ENCODE assay signal across 8 cellular contexts in genomic region chr10:75408512-75408881, GRCh38. TPM values are rescaled to one million over a fixed set of nuclear protein-coding genes. Genes with fewer than 3 reads are reported as not detected.
DNase-seq lines count a peak whose midpoint lies in the region; ATAC-seq, FAIRE-seq and TF ChIP-seq lines count a peak whose summit lies in the region.

No MANE protein-coding gene starts in this region.

- peaks cover 65% of the 10 kb centered on the region for H3K27me3 Mint-ChIP-seq in astrocyte (ENCODE audit: low read depth, unreplicated experiment)

- no peaks in the 10 kb centered on the region for H4K20me1 ChIP-seq in SK-N-SH (ENCODE audit: insufficient read depth)
- H4K20me1 ChIP-seq in astrocyte (ENCODE audit: insufficient read depth, low read length) = no peaks in the 10 kb centered on the region

- H3K4me2 ChIP-seq in SK-N-SH (peak overlapping the region; percentile 93), astrocyte (ENCODE audit: low read length) (peak overlapping the region; percentile 88)

- no peak for TF ChIP-seq RAD21 in SK-N-SH (IDR thresholded peaks at IDR 0.05; ENCODE audit: low read length)

- POLR2A ChIA-PET in SK-N-SH (lab: Yijun Ruan, JAX) = no interaction called here

- H3K4me3 ChIP-seq in SK-N-SH (ENCODE audit: low read depth in 2 of 2, low read length in 1 of 2) = peak overlapping the region; percentile 92 to 93
- H3K4me3 ChIP-seq in astrocyte (ENCODE audit: insufficient read depth, low read depth, low read length) = peak overlapping the region; percentile 48
- peak overlapping the region; percentile 59 to 88 for H3K4me3 ChIP-seq in kidney (ENCODE audit: low read length in 2 of 2)
- H3K4me3 ChIP-seq in suprapubic skin = peak overlapping the region; percentile 80

- peaks cover 0 to 14% of the 10 kb centered on the region in 2 experiments; a peak in 1 of 4 replicates for H3K4me1 ChIP-seq in SK-N-SH (ENCODE audit: control insufficient read depth in 1 of 2, insufficient read depth in 2 of 2, low read depth in 1 of 2, low read length in 1 of 2)
- peaks cover 17% of the 10 kb centered on the region for H3K4me1 ChIP-seq in astrocyte (ENCODE audit: insufficient read depth, low read length)
- H3K4me1 ChIP-seq in kidney (ENCODE audit: control insufficient read depth in 1 of 2, insufficient read depth in 1 of 2, low read depth in 1 of 2, low read length in 2 of 2) = peaks cover 6 to 11% of the 10 kb centered on the region in 2 donors
- H3K4me1 ChIP-seq in suprapubic skin = peaks cover 52% of the 10 kb centered on the region

- no peaks in the 10 kb centered on the region for H3K9me2 ChIP-seq in SK-N-SH

- H3K9me3 ChIP-seq in SK-N-SH (no peaks in the 10 kb centered on the region), astrocyte (ENCODE audit: insufficient read depth, low read depth, low read length) (no peaks in the 10 kb centered on the region), kidney (ENCODE audit: control insufficient read depth in 1 of 2, low read length in 2 of 2) (no peaks in the 10 kb centered on the region), suprapubic skin (no peaks in the 10 kb centered on the region)

- 71% methylated on average over 27 of the region's 27 CpGs for WGBS in SK-N-SH (ENCODE audit: low lambda C conversion rate)
- WGBS in suprapubic skin = 5% methylated on average over 27 of the region's 27 CpGs

- H3K4me1 Mint-ChIP-seq in astrocyte (ENCODE audit: low read depth, unreplicated experiment) = peaks cover 3% of the 10 kb centered on the region

- peaks cover 15% of the 10 kb centered on the region for H3K9me3 Mint-ChIP-seq in astrocyte (ENCODE audit: unreplicated experiment)

- no peak for ATAC-seq in SK-N-SH treated with all-trans-retinoic acid at 6 μM for 48 hours
- no peak for ATAC-seq in HG02623 (IDR thresholded peaks at IDR 0.05; ENCODE audit: unreplicated experiment)
- no peak for ATAC-seq in HG03280 (IDR thresholded peaks at IDR 0.05; ENCODE audit: unreplicated experiment)
- ATAC-seq in GM19397 (IDR thresholded peaks at IDR 0.05; ENCODE audit: unreplicated experiment) = no peak

- DNase-seq in SK-N-SH (no peak), astrocyte (ENCODE audit: low read depth) (no peak), kidney (peak; percentile 78), suprapubic skin (ENCODE audit: low spot score in 2 of 2) (no peak)

- no peak for TF ChIP-seq EP300 in SK-N-SH (IDR thresholded peaks at IDR 0.05; ENCODE audit: borderline replicate concordance in 1 of 2, low read depth in 1 of 2, low read length in 1 of 2)
- no peak for TF ChIP-seq EP300 in suprapubic skin (IDR thresholded peaks at IDR 0.05)

- H3F3A ChIP-seq in SK-N-SH (replicated peaks; ENCODE audit: insufficient read depth) = peaks cover 5% of the 10 kb centered on the region

- H3K36me3 Mint-ChIP-seq in astrocyte (ENCODE audit: low read depth, unreplicated experiment) = peaks cover 4% of the 10 kb centered on the region

- intact Hi-C loops in kidney (cut with DNase I) = loop anchor here (10.0 kb wide), 1 partner anchor 506 kb away; no protein-coding TSS in a partner anchor

- no peaks in the 10 kb centered on the region for H3K27me3 ChIP-seq in SK-N-SH (ENCODE audit: insufficient read depth)
- peaks cover 60% of the 10 kb centered on the region for H3K27me3 ChIP-seq in astrocyte (ENCODE audit: insufficient read depth, low read length)
- H3K27me3 ChIP-seq in suprapubic skin = peaks cover 7% of the 10 kb centered on the region

- H2AFZ ChIP-seq in SK-N-SH (ENCODE audit: low read depth) = no peak overlapping the region
- peak overlapping the region; percentile 71 for H2AFZ ChIP-seq in astrocyte (ENCODE audit: low read depth, low read length)

- peaks cover 0 to 7% of the 10 kb centered on the region in 2 experiments for H3K36me3 ChIP-seq in SK-N-SH (replicated peaks in 1 of 2; ENCODE audit: control insufficient read depth in 1 of 2, insufficient read depth in 2 of 2, low read length in 1 of 2)
- no peaks in the 10 kb centered on the region for H3K36me3 ChIP-seq in astrocyte (ENCODE audit: insufficient read depth, low read length)
- no peaks in the 10 kb centered on the region for H3K36me3 ChIP-seq in kidney (ENCODE audit: control insufficient read depth in 1 of 2, insufficient read depth in 2 of 2, low read length in 2 of 2)
- no peaks in the 10 kb centered on the region for H3K36me3 ChIP-seq in suprapubic skin

- H3K79me2 ChIP-seq in SK-N-SH (ENCODE audit: insufficient read depth) (peaks cover 14% of the 10 kb centered on the region), astrocyte (ENCODE audit: insufficient read depth, low read length) (no peaks in the 10 kb centered on the region)

- FAIRE-seq in astrocyte (lab: Jason Lieb, UNC) (no peak), kidney (lab: Jason Lieb, UNC) (no peak)

- TF ChIP-seq CTCF in SK-N-SH (IDR thresholded peaks at IDR 0.05) = no peak
- no peak for TF ChIP-seq CTCF in astrocyte (IDR thresholded peaks at IDR 0.05; ENCODE audit: insufficient read depth, low read depth, low read length)
- no peak for TF ChIP-seq CTCF in kidney (IDR thresholded peaks at IDR 0.05; ENCODE audit: borderline replicate concordance, extremely low read depth, insufficient read depth)
- TF ChIP-seq CTCF in suprapubic skin (IDR thresholded peaks at IDR 0.05) = no peak

- H3K9ac ChIP-seq in SK-N-SH (no peak overlapping the region), astrocyte (ENCODE audit: low read length) (peak overlapping the region; percentile 30), kidney (ENCODE audit: low read length in 2 of 2) (peak overlapping the region in 1 of 2 donors; percentile 82)

- H3K4me3 Mint-ChIP-seq in astrocyte (ENCODE audit: unreplicated experiment) = peak overlapping the region; percentile 81

- CTCF ChIA-PET in SK-N-SH (lab: Yijun Ruan, JAX) = no interaction called here

- no peak overlapping the region for H3K27ac Mint-ChIP-seq in astrocyte (ENCODE audit: unreplicated experiment)

- no peak for TF ChIP-seq POLR2A in suprapubic skin (IDR thresholded peaks at IDR 0.05)

- H3K27ac ChIP-seq in SK-N-SH (ENCODE audit: low read depth in 2 of 2, low read length in 1 of 2) = no peak overlapping the region
- H3K27ac ChIP-seq in astrocyte (ENCODE audit: low read depth, low read length) = no peak overlapping the region
- H3K27ac ChIP-seq in kidney (ENCODE audit: low read depth in 2 of 2, low read length in 2 of 2) = peak overlapping the region; percentile 78 to 93
- H3K27ac ChIP-seq in suprapubic skin = peak overlapping the region; percentile 92

TF ChIP-seq in SK-N-SH, 30 proteins besides CTCF, POLR2A, EP300 and RAD21 (continues in another document):
- TF ChIP-seq IRF3 (IDR thresholded peaks at IDR 0.05; ENCODE audit: low read depth, low read length) = no peak

TF ChIP-seq in SK-N-SH treated with all-trans-retinoic acid at 6 μM for 48 hours, 23 proteins besides CTCF, POLR2A, EP300 and RAD21 (continues in another document):
- TF ChIP-seq ZFP30 (CRISPR knock-in tag; IDR thresholded peaks at IDR 0.05) = no peak
- TF ChIP-seq POU6F1 (CRISPR knock-in tag; IDR thresholded peaks at IDR 0.05; ENCODE audit: borderline replicate concordance, low read depth) = no peak
- TF ChIP-seq ZNF8 (CRISPR knock-in tag; IDR thresholded peaks at IDR 0.05) = no peak
- TF ChIP-seq ESRRG (CRISPR knock-in tag; IDR thresholded peaks at IDR 0.05) = no peak
- no peak for TF ChIP-seq GLIS3 (CRISPR knock-in tag; IDR thresholded peaks at IDR 0.05)
- TF ChIP-seq PATZ1 (CRISPR knock-in tag; IDR thresholded peaks at IDR 0.05; ENCODE audit: borderline replicate concordance) = no peak

RNA-seq across cellular contexts. Expression of gene ZNF503, which starts 6.9 kb away (rescaled TPM):
- polyA plus RNA-seq in SK-N-SH (2012; rRNA removed) (4.5 and 5.9 TPM in 2 replicates), kidney (ENCODE audit: insufficient read depth, low read depth, low replicate concordance) (45.8 TPM)
- 6.5 and 10.6 TPM in 2 replicates for polyA plus RNA-seq in SK-N-SH (2012; cell fraction: cytosol; rRNA removed)
- 18.3 and 26.9 TPM in 2 replicates for polyA plus RNA-seq in SK-N-SH (2012; cell fraction: nucleus; rRNA removed)
- total RNA-seq in astrocyte (11.1 and 11.9 TPM in 2 replicates), kidney (34.7 TPM), suprapubic skin (1 to 10 TPM; 5.7 to 7.6 (median 6.6) TPM)

RNA-seq across cellular contexts. Expression of gene LRMDA, which starts 22.9 kb away (rescaled TPM):
- polyA plus RNA-seq in SK-N-SH (2012; rRNA removed) = 0.37 and 0.95 TPM in 2 replicates
- 0.08 and 0.41 TPM in 2 replicates for polyA plus RNA-seq in SK-N-SH (2012; cell fraction: cytosol; rRNA removed)
- polyA plus RNA-seq in SK-N-SH (2012; cell fraction: nucleus; rRNA removed) = 0.13 and 0.32 TPM in 2 replicates
- 2.2 and 2.7 TPM in 2 replicates for total RNA-seq in astrocyte
- total RNA-seq in kidney = 23.2 TPM
- polyA plus RNA-seq in kidney (ENCODE audit: insufficient read depth, low read depth, low replicate concordance) = 48.6 TPM
- 1 to 10 TPM in 2 of 4 donors, under 1 TPM in 1, not detected in 1; 0.10 to 2.9 (median 1.9) TPM for total RNA-seq in suprapubic skin

Comparison
In these comparisons a context has a peak if more than half of its experiments do, and no peak if none do; other contexts are left out.
1. H3K27ac ChIP-seq: peak in kidney (2 of 2) and suprapubic skin (single experiment); none in SK-N-SH (0 of 2) and astrocyte (single experiment).
2. Peak in every context shown above with its lines, with median percentiles within 50 percentile points of each other: H3K4me3 ChIP-seq.